In genomic region chr4:165537028-165537648, GRCh38 we compare ENCODE assay signal across 8 cellular contexts.
DNase-seq lines count a peak whose midpoint lies in the region; FAIRE-seq and TF ChIP-seq lines count a peak whose summit lies in the region.

No MANE protein-coding gene starts in this region.

- H3K4me1 Mint-ChIP-seq in activated naive CD4-positive, alpha-beta T cell treated with anti-CD3 and anti-CD28 coated beads for 36 hours (ENCODE audit: low read depth) = no peaks in the 10 kb centered on the region

- peak; percentile 29 for DNase-seq in NCI-H2171 treated with DMSO at 0.1 percent for 48 hours (lab: John Stamatoyannopoulos, UW)
- no peak for DNase-seq in NCI-H2171 (lab: John Stamatoyannopoulos, UW)
- no peak for DNase-seq in H54 (ENCODE audit: insufficient read length, low spot score)
- peak; percentile 32 for DNase-seq in NCI-H1048 (lab: John Stamatoyannopoulos, UW)
- peak; percentile 80 for DNase-seq in adipocyte (ENCODE audit: low read depth)
- no peak for DNase-seq in left ventricle myocardium inferior
- no peak for DNase-seq in smooth muscle cell (lab: John Stamatoyannopoulos, UW; ENCODE audit: unreplicated experiment)
- DNase-seq in activated naive CD4-positive, alpha-beta T cell treated with anti-CD3 and anti-CD28 coated beads for 36 hours = no peak

- H3K36me3 Mint-ChIP-seq in activated naive CD4-positive, alpha-beta T cell treated with anti-CD3 and anti-CD28 coated beads for 36 hours (ENCODE audit: low read depth) = no peaks in the 10 kb centered on the region

- H3K4me3 Mint-ChIP-seq in activated naive CD4-positive, alpha-beta T cell treated with anti-CD3 and anti-CD28 coated beads for 36 hours = no peak overlapping the region

- no peaks in the 10 kb centered on the region for H3K9me3 ChIP-seq in adipocyte (ENCODE audit: control insufficient read depth, low read length)
- no peaks in the 10 kb centered on the region for H3K9me3 ChIP-seq in left ventricle myocardium inferior (replicated peaks)
- H3K9me3 ChIP-seq in smooth muscle cell (replicated peaks; ENCODE audit: low read depth) = no peaks in the 10 kb centered on the region

- H3K27ac ChIP-seq in left ventricle myocardium inferior (replicated peaks) (no peak overlapping the region), smooth muscle cell (ENCODE audit: low read depth) (no peak overlapping the region)

- no peaks in the 10 kb centered on the region for H3K36me3 ChIP-seq in adipocyte (ENCODE audit: control insufficient read depth, insufficient read depth, low read length, severe bottlenecking)
- H3K36me3 ChIP-seq in left ventricle myocardium inferior = no peaks in the 10 kb centered on the region
- H3K36me3 ChIP-seq in smooth muscle cell (ENCODE audit: low read depth) = no peaks in the 10 kb centered on the region

- no peak overlapping the region for H2AFZ ChIP-seq in smooth muscle cell (ENCODE audit: low read depth)

- no peaks in the 10 kb centered on the region for H3F3A ChIP-seq in smooth muscle cell (ENCODE audit: low read depth)

- H3K9me3 Mint-ChIP-seq in activated naive CD4-positive, alpha-beta T cell treated with anti-CD3 and anti-CD28 coated beads for 36 hours = no peaks in the 10 kb centered on the region

- H3K4me1 ChIP-seq in adipocyte (ENCODE audit: control insufficient read depth, insufficient read depth, low read length) (no peaks in the 10 kb centered on the region), left ventricle myocardium inferior (no peaks in the 10 kb centered on the region), smooth muscle cell (ENCODE audit: low read depth) (no peaks in the 10 kb centered on the region)

- H3K9ac ChIP-seq in adipocyte (ENCODE audit: low read length) = no peak overlapping the region
- no peak overlapping the region for H3K9ac ChIP-seq in smooth muscle cell (ENCODE audit: low read depth)

- CTCF ChIA-PET in activated naive CD4-positive, alpha-beta T cell treated with anti-CD3 and anti-CD28 coated beads for 36 hours (lab: Charles Lee) = interaction anchor here (0.8 to 1.6 kb wide), 4 partner anchors 12 to 554 kb away, joined by 3 to 9 read pairs (median 5); no protein-coding TSS in a partner anchor

- no peak for TF ChIP-seq POLR2A in H54 (IDR thresholded peaks at IDR 0.05; ENCODE audit: low read depth, low read length)

- no peak overlapping the region for H3K27ac Mint-ChIP-seq in activated naive CD4-positive, alpha-beta T cell treated with anti-CD3 and anti-CD28 coated beads for 36 hours

- no peaks in the 10 kb centered on the region for H4K20me1 ChIP-seq in smooth muscle cell (ENCODE audit: low read depth)

- peak; percentile 80 for FAIRE-seq in H54 (lab: Jason Lieb, UNC)

- no peak overlapping the region for H3K4me2 ChIP-seq in smooth muscle cell

- WGBS in smooth muscle cell (ENCODE audit: low lambda C conversion rate) = 60% methylated on average over 6 of the region's 6 CpGs

- intact Hi-C loops in left ventricle myocardium inferior (cut with micrococcal nuclease) = no loop called here
- intact Hi-C loops in activated naive CD4-positive, alpha-beta T cell treated with anti-CD3 and anti-CD28 coated beads for 36 hours (cut with micrococcal nuclease) = loop anchor here (1.0 to 5.0 kb wide), 6 partner anchors 44 to 1485 kb away; no protein-coding TSS in a partner anchor

- H3K27me3 ChIP-seq in adipocyte (replicated peaks; ENCODE audit: control insufficient read depth, insufficient read depth, low read length) (no peaks in the 10 kb centered on the region), left ventricle myocardium inferior (ENCODE audit: low read depth) (no peaks in the 10 kb centered on the region), smooth muscle cell (ENCODE audit: low read depth) (peaks cover 15% of the 10 kb centered on the region)

- TF ChIP-seq CTCF in left ventricle myocardium inferior (IDR thresholded peaks at IDR 0.05; ENCODE audit: borderline replicate concordance) (peak; percentile 82), smooth muscle cell (IDR thresholded peaks at IDR 0.05; ENCODE audit: borderline replicate concordance, insufficient read depth, poor library complexity, severe bottlenecking) (peak; percentile 80)

- H3K27me3 Mint-ChIP-seq in activated naive CD4-positive, alpha-beta T cell treated with anti-CD3 and anti-CD28 coated beads for 36 hours (ENCODE audit: low read depth) = peaks cover 6% of the 10 kb centered on the region

- H3K4me3 ChIP-seq in adipocyte (ENCODE audit: low read length) (no peak overlapping the region), left ventricle myocardium inferior (no peak overlapping the region), smooth muscle cell (no peak overlapping the region)

- no peaks in the 10 kb centered on the region for H3K79me2 ChIP-seq in smooth muscle cell (ENCODE audit: low read depth)

Comparison
In these comparisons a context has a peak if more than half of its experiments do, and no peak if none do; other contexts are left out.
1. DNase-seq: peak in NCI-H2171 treated with DMSO at 0.1 percent for 48 hours (single experiment), NCI-H1048 (single experiment) and adipocyte (single experiment); none in NCI-H2171 (single experiment), H54 (single experiment), left ventricle myocardium inferior (single experiment), smooth muscle cell (single experiment) and activated naive CD4-positive, alpha-beta T cell treated with anti-CD3 and anti-CD28 coated beads for 36 hours (single experiment).